ENCODE assay signal across 8 cellular contexts in the genomic region with DNA sequence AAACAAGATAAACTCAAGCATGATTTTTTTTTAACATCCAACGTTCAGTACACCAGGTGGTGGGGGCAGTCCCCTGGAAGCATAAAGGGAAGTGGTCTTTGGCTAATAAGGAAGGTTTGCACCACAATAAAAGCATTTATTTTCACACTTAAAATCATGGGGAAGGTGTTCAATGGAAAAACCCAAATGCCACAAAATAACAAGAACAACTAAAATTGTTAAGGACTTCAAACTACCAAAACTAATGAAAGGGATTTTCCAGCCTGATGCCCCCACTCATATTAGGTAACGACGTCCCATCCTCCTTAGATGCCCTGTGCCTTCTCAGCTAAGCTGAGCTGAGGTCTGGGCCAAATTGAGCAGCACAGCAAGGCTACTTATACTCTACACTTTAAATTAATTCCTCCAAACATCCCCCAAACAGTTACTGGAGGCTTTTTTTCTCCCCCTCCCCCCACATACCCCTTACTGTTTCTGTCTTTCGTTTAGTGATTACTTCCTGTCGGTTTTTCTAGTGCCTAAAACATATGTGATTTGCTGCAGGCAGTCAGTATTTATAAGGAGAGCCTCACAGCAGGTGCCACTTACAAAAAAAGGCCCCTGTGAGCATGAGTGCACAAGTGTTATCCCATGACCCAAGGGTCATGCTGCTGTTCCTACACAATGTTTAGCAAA.
A peak's percentile ranks its signal among the peaks of the same experiment; 100 is the strongest.
DNase-seq lines count a peak whose midpoint lies in the region; ATAC-seq and TF ChIP-seq lines count a peak whose summit lies in the region.

No MANE protein-coding gene starts in this region.

- CTCF ChIA-PET in CD8-positive, alpha-beta memory T cell (lab: Charles Lee) = no interaction called here

- peaks cover 2 to 6% (median 4%) of the 10 kb centered on the region in 5 donors for H3K9me3 Mint-ChIP-seq in CD8-positive, alpha-beta memory T cell

- ATAC-seq in GM18505 (IDR thresholded peaks at IDR 0.05; ENCODE audit: unreplicated experiment) = peak; percentile 63
- ATAC-seq in GM21717 (IDR thresholded peaks at IDR 0.05; ENCODE audit: unreplicated experiment) = peak; percentile 67
- peak; percentile 57 for ATAC-seq in HG03571 (IDR thresholded peaks at IDR 0.05; ENCODE audit: unreplicated experiment)

- no peaks in the 10 kb centered on the region for H3K9me3 ChIP-seq in CD8-positive, alpha-beta memory T cell (ENCODE audit: low read length)

- POLR2A ChIA-PET in CD8-positive, alpha-beta memory T cell (lab: Charles Lee) = no interaction called here

- no peak overlapping the region for H3K27ac Mint-ChIP-seq in CD8-positive, alpha-beta memory T cell

- H3K36me3 ChIP-seq in CD8-positive, alpha-beta memory T cell (ENCODE audit: insufficient read depth, low read length) = no peaks in the 10 kb centered on the region

- H3K27me3 ChIP-seq in CD8-positive, alpha-beta memory T cell (ENCODE audit: insufficient read depth, low read length, poor library complexity, severe bottlenecking) = no peaks in the 10 kb centered on the region

- H3K27ac ChIP-seq in CD8-positive, alpha-beta memory T cell (ENCODE audit: low read depth, low read length) = no peak overlapping the region

- H3K36me3 Mint-ChIP-seq in CD8-positive, alpha-beta memory T cell = no peaks in the 10 kb centered on the region

- H3K4me3 Mint-ChIP-seq in CD8-positive, alpha-beta memory T cell = no peak overlapping the region

- DNase-seq in ecto neural progenitor cell (ENCODE audit: low spot score) (peak; percentile 58), DMS79 treated with DMSO at 0.1 percent for 48 hours (lab: John Stamatoyannopoulos, UW) (no peak), RKO (ENCODE audit: low spot score) (no peak)
- no peak for DNase-seq in CD8-positive, alpha-beta memory T cell
- DNase-seq in activated CD4-positive, alpha-beta T cell treated with anti-CD3 and anti-CD28 coated beads for 1 hour = no peak

- no peaks in the 10 kb centered on the region for H3K27me3 Mint-ChIP-seq in CD8-positive, alpha-beta memory T cell

- no peaks in the 10 kb centered on the region for H3K4me1 ChIP-seq in CD8-positive, alpha-beta memory T cell (ENCODE audit: insufficient read depth, low read length)

- H3K4me1 Mint-ChIP-seq in CD8-positive, alpha-beta memory T cell = peaks cover 0 to 2% (median 0%) of the 10 kb centered on the region in 3 donors

- no peak overlapping the region for H3K4me3 ChIP-seq in CD8-positive, alpha-beta memory T cell (ENCODE audit: low read length)

- no peak for TF ChIP-seq POLR2A in GM18505 (IDR thresholded peaks at IDR 0.05; ENCODE audit: borderline replicate concordance, extremely low read depth, insufficient read depth, insufficient read length)
